ENCODE assay signal across 23 cellular contexts in the genomic region with DNA sequence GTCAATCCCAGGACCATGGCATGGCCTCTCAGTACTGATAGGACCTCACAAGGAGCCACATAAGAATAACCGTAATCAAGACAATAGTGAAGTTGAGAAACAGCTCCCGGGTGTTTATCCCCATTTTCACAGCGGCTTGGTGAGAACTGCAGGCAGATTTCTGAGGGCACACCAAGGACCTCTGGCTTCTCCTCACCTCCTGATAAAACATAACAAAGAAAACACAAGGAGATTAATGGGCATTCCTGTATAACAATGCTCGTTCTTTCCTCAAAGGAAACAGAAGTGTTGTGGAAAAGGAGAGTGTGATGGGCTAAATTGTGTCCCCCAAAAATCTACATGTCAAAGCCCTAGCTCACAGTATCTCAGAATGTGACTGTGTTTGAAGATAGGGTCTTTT. TPM values are rescaled to one million over a fixed set of nuclear protein-coding genes. Genes with fewer than 3 reads are reported as not detected.
"Had no signal": no experiment of that assay in that cellular context is flagged by ENCODE, and none has a peak within 500 bp of the region (broad histone marks: within the 10 kb centered on the region; RNA-seq: fewer than 3 reads in every experiment).

No MANE protein-coding gene starts in this region.

- H3K9me3 Mint-ChIP-seq: activated naive CD4-positive, alpha-beta T cell treated with anti-CD3 and anti-CD28 coated beads, Interleukin-2, amount 50 U/mL, for 24 hours; neural crest cell; T-helper 2 cell treated with Interferon-gamma antibody and Interleukin-4, amounts not matched to agents 5 μg/mL and 100 μg/mL, for 36 hours had no signal

- H3K36me3 ChIP-seq: esophagus muscularis mucosa, lower lobe of right lung, stomach, suprapubic skin, tibial nerve had no signal

- DNase-seq: activated CD4-positive, alpha-beta T cell treated with anti-CD3 and anti-CD28 coated beads for 1 hour; activated gamma-delta T cell treated with Interleukin-2 at 50 U/mL for 16 hours; activated T-cell treated with anti-CD3 and anti-CD28 coated beads, Interleukin-2, amount 50 U/mL, for 1 hour; anterior cingulate cortex; kidney; lower lobe of right lung; naive thymus-derived CD4-positive, alpha-beta T cell; posterior cingulate gyrus; retina; stimulated activated CD4-positive, alpha-beta T cell treated with anti-CD3 and anti-CD28 coated beads, Interleukin-4, amount 100 ng/mL, for 4 hours; stomach had no signal

- H3K4me3 Mint-ChIP-seq: activated naive CD4-positive, alpha-beta T cell treated with anti-CD3 and anti-CD28 coated beads, Interleukin-2, amount 50 U/mL, for 24 hours; naive thymus-derived CD4-positive, alpha-beta T cell; neural crest cell; T-helper 2 cell treated with Interferon-gamma antibody and Interleukin-4, amounts not matched to agents 5 μg/mL and 100 μg/mL, for 36 hours had no signal

- H3K4me1 ChIP-seq: lower lobe of right lung, stomach had no signal

- ATAC-seq: lower lobe of right lung; naive thymus-derived CD4-positive, alpha-beta T cell had no signal

- H3K4me1 Mint-ChIP-seq: activated naive CD4-positive, alpha-beta T cell treated with anti-CD3 and anti-CD28 coated beads, Interleukin-2, amount 50 U/mL, for 24 hours; naive thymus-derived CD4-positive, alpha-beta T cell had no signal

- H3K36me3 Mint-ChIP-seq: activated naive CD4-positive, alpha-beta T cell treated with anti-CD3 and anti-CD28 coated beads, Interleukin-2, amount 50 U/mL, for 24 hours; brain; naive thymus-derived CD4-positive, alpha-beta T cell had no signal

- H3K9me3 ChIP-seq: esophagus muscularis mucosa, lower lobe of right lung, stomach, suprapubic skin, tibial nerve had no signal

- H3K27ac Mint-ChIP-seq: activated naive CD4-positive, alpha-beta T cell treated with anti-CD3 and anti-CD28 coated beads, Interleukin-2, amount 50 U/mL, for 24 hours; naive thymus-derived CD4-positive, alpha-beta T cell; T-helper 2 cell treated with Interferon-gamma antibody and Interleukin-4, amounts not matched to agents 5 μg/mL and 100 μg/mL, for 36 hours had no signal

- H3K27me3 ChIP-seq: esophagus muscularis mucosa, stomach, suprapubic skin had no signal

- H3K4me3 ChIP-seq: esophagus muscularis mucosa, lower lobe of right lung, stomach, suprapubic skin, tibial nerve had no signal

- H3K27ac ChIP-seq: esophagus muscularis mucosa, lower lobe of right lung, stomach, suprapubic skin, tibial nerve, VCaP had no signal

RNA-seq across cellular contexts. Expression of a gene that starts 4.0 kb away (rescaled TPM):
- total RNA-seq: chondrocyte; kidney; mesenteric fat pad; mucosa of gallbladder; naive thymus-derived CD4-positive, alpha-beta T cell; neural crest cell; omental fat pad; stomach had no signal
- polyA plus RNA-seq: naive thymus-derived CD4-positive, alpha-beta T cell had no signal
